In the genomic region with DNA sequence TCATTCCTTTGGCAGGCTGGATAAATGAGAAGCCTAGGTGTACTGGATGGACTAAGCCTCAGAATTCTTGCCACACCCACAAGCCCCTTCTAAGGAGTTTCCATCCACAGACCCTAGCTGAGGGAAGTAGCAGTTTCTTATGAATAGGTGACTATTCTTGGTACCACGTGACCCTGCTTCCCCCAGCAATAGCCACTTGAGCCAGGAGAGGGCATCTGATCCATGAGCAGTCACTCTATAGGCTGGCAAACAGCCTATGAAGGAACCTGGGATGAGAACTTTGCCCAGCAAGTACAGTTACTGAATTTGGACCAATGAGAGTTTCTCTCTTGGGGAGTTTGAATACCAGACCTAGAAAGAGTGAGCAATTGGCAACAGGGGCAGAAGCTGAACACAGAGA, we compare ENCODE assay signal across 8 cellular contexts.
DNase-seq lines count a peak whose midpoint lies in the region; ATAC-seq and TF ChIP-seq lines count a peak whose summit lies in the region.

No MANE protein-coding gene starts in this region.

- intact Hi-C loops in transverse colon (cut with DNase I; ENCODE audit: low total_unique reads), result no loop called here

- H3K9me3 ChIP-seq in transverse colon, result no peaks in the 10 kb centered on the region

- TF ChIP-seq CTCF in C4-2B (conservative IDR thresholded peaks at IDR 0.05) (peak; percentile 43), fibroblast of pulmonary artery (IDR thresholded peaks at IDR 0.05; ENCODE audit: low read length, missing control alignments) (peak; percentile 20), transverse colon (IDR thresholded peaks at IDR 0.05) (no peak)

- no peaks in the 10 kb centered on the region for H3K4me1 ChIP-seq in transverse colon

- H3K27me3 ChIP-seq in transverse colon, result no peaks in the 10 kb centered on the region

- peak; percentile 86 for ATAC-seq in GM18867 (IDR thresholded peaks at IDR 0.05; ENCODE audit: unreplicated experiment)
- peak; percentile 87 for ATAC-seq in HG02973 (IDR thresholded peaks at IDR 0.05; ENCODE audit: unreplicated experiment)

- no peak for TF ChIP-seq EP300 in transverse colon (IDR thresholded peaks at IDR 0.05; ENCODE audit: low read depth)

- TF ChIP-seq POLR2A in transverse colon (IDR thresholded peaks at IDR 0.05), result no peak

- no peak overlapping the region for H3K4me3 ChIP-seq in fibroblast of pulmonary artery (replicated peaks; ENCODE audit: low read depth, low read length)
- H3K4me3 ChIP-seq in transverse colon, result no peak overlapping the region

- in situ Hi-C loops in transverse colon (cut with MboI; ENCODE audit: low pct_ligation_motif_present in 1 of 4, low pct_unique_long_range_greater_than_20kb in 1 of 4, low sequenced_read_pairs in 3 of 4), result no loop called here

- H3K36me3 ChIP-seq in transverse colon, result no peaks in the 10 kb centered on the region

- H3K27ac ChIP-seq in C4-2B (no peak overlapping the region), transverse colon (no peak overlapping the region)

- DNase-seq in NCI-H82 treated with DMSO at 0.1 percent for 48 hours (lab: John Stamatoyannopoulos, UW; ENCODE audit: unreplicated experiment) (peak; percentile 37), fibroblast of pulmonary artery (ENCODE audit: low read depth) (peak; percentile 29), globus pallidus (ENCODE audit: low spot score) (no peak), C1 segment of cervical spinal cord (lab: John Stamatoyannopoulos, UW) (no peak), transverse colon (no peak)

- 0% methylated on average over 1 of the region's 1 CpG; no CpG with 5 or more reads in 1 of the 2 donors for WGBS in transverse colon (ENCODE audit: low coverage in 1 of 2), 2 donors

Comparison
In these comparisons a context has a peak if more than half of its experiments do, and no peak if none do; other contexts are left out.
1. CTCF ChIP-seq: peak in C4-2B (single experiment) and fibroblast of pulmonary artery (single experiment); none in transverse colon (0 of 5).
2. DNase-seq: peak in NCI-H82 treated with DMSO at 0.1 percent for 48 hours (single experiment) and fibroblast of pulmonary artery (single experiment); none in globus pallidus (single experiment), C1 segment of cervical spinal cord (0 of 14) and transverse colon (single experiment).